8 cellular contexts compared by ENCODE assay signal in genomic region chr10:92517034-92517655, GRCh38. TPM values are rescaled to one million over a fixed set of nuclear protein-coding genes. Genes with fewer than 3 reads are reported as not detected.
DNase-seq lines count a peak whose midpoint lies in the region; ATAC-seq, FAIRE-seq and TF ChIP-seq lines count a peak whose summit lies in the region.

No MANE protein-coding gene starts in this region.

- H3K27ac ChIP-seq in CD4-positive, alpha-beta T cell (ENCODE audit: low read depth, low read length), result no peak overlapping the region
- H3K27ac ChIP-seq in SJSA1, result no peak overlapping the region
- H3K27ac ChIP-seq in gastroesophageal sphincter, result no peak overlapping the region

- peaks cover 37% of the 10 kb centered on the region for H3K36me3 Mint-ChIP-seq in CD4-positive, alpha-beta T cell (ENCODE audit: low read depth)

- TF ChIP-seq CTCF in CD4-positive, alpha-beta T cell (IDR thresholded peaks at IDR 0.05), result peak; percentile 77
- peak; percentile 73 to 86 (median 76) for TF ChIP-seq CTCF in gastroesophageal sphincter (IDR thresholded peaks at IDR 0.05)

- FAIRE-seq in urothelium cell line (lab: Jason Lieb, UNC), result no peak

- H3K27me3 ChIP-seq in CD4-positive, alpha-beta T cell (ENCODE audit: control insufficient read depth, insufficient read depth, low read length), result no peaks in the 10 kb centered on the region
- H3K27me3 ChIP-seq in SJSA1 (replicated peaks) (no peaks in the 10 kb centered on the region), gastroesophageal sphincter (no peaks in the 10 kb centered on the region)

- peak; percentile 98 for ATAC-seq in CD4-positive, alpha-beta T cell (ENCODE audit: poor library complexity)
- peak; percentile 67 for ATAC-seq in GM19372 (IDR thresholded peaks at IDR 0.05; ENCODE audit: low read depth, unreplicated experiment)
- ATAC-seq in gastroesophageal sphincter, result peak; percentile 73

- no peaks in the 10 kb centered on the region for H3K9me3 Mint-ChIP-seq in CD4-positive, alpha-beta T cell

- no peak for TF ChIP-seq POLR2A in gastroesophageal sphincter (IDR thresholded peaks at IDR 0.05)

- DNase-seq in CD4-positive, alpha-beta T cell, result peak; percentile 26 to 63 (median 54)
- peak; percentile 72 for DNase-seq in M059J (ENCODE audit: low read depth)
- peak; percentile 53 to 55 for DNase-seq in SJSA1 (ENCODE audit: low read depth in 1 of 2, low spot score in 2 of 2)
- DNase-seq in activated gamma-delta T cell treated with anti-CD3 and anti-CD28 coated beads, Interleukin-2, amount 50 U/mL, for 16 hours (ENCODE audit: low read depth), result peak; percentile 50
- DNase-seq in pons (ENCODE audit: low spot score), result peak; percentile 85
- peak; percentile 49 for DNase-seq in urothelium cell line (ENCODE audit: low spot score)

- no peak overlapping the region for H3K4me3 Mint-ChIP-seq in CD4-positive, alpha-beta T cell

- TF ChIP-seq EP300 in gastroesophageal sphincter (IDR thresholded peaks at IDR 0.05), result no peak

- POLR2A ChIA-PET in CD4-positive, alpha-beta T cell (lab: Charles Lee), result interaction anchor here (0.7 to 2.7 kb wide), 6 partner anchors 15 to 392 kb away, joined by 3 to 43 read pairs (median 4); partner anchors contain the start of genes IDE and KIF11

- CTCF ChIA-PET in CD4-positive, alpha-beta T cell (lab: Charles Lee), result interaction anchor here (0.5 to 5.0 kb wide), 13 partner anchors 8 to 370 kb away, joined by 3 to 108 read pairs (median 4); partner anchors contain the start of gene IDE

- no peaks in the 10 kb centered on the region for H3K9me3 ChIP-seq in CD4-positive, alpha-beta T cell (ENCODE audit: control insufficient read depth, low read length)
- no peaks in the 10 kb centered on the region for H3K9me3 ChIP-seq in SJSA1 (replicated peaks)
- H3K9me3 ChIP-seq in gastroesophageal sphincter, result no peaks in the 10 kb centered on the region

- H3K27me3 Mint-ChIP-seq in CD4-positive, alpha-beta T cell, result no peaks in the 10 kb centered on the region

- H3K27ac Mint-ChIP-seq in CD4-positive, alpha-beta T cell, result no peak overlapping the region

- H3K4me1 ChIP-seq in SJSA1 (replicated peaks) (no peaks in the 10 kb centered on the region), gastroesophageal sphincter (peaks cover 0 to 7% (median 0%) of the 10 kb centered on the region in 3 donors)

- H3K4me3 ChIP-seq in SJSA1 (no peak overlapping the region), gastroesophageal sphincter (no peak overlapping the region)

- WGBS in gastroesophageal sphincter (ENCODE audit: low coverage in 1 of 2), 2 donors, result 27 to 42% methylated on average over 3 of the region's 3 CpGs

- peaks cover 10% of the 10 kb centered on the region for H3K4me1 Mint-ChIP-seq in CD4-positive, alpha-beta T cell (ENCODE audit: low read depth)

- intact Hi-C loops in CD4-positive, alpha-beta T cell (cut with DNase I, micrococcal nuclease), result loop anchor here (1.0 to 2.0 kb wide), 4 partner anchors 57 to 363 kb away; partner anchors contain the start of gene IDE (in 2 of the 2)

- H3K36me3 ChIP-seq in SJSA1 (peaks cover 19% of the 10 kb centered on the region), gastroesophageal sphincter (peaks cover 0 to 42% of the 10 kb centered on the region in 2 donors)

RNA-seq across cellular contexts. Expression of gene IDE, which starts 56.7 kb away (rescaled TPM):
- total RNA-seq in CD4-positive, alpha-beta T cell, result 10 to 100 TPM; 15.2 to 17.8 TPM
- 18.3 and 28.3 TPM in 2 replicates for total RNA-seq in M059J (2014; rRNA removed; shearing (Covaris generic))
- 51.3 and 59.6 TPM in 2 replicates for total RNA-seq in SJSA1 (2014; rRNA removed; shearing (Covaris generic))
- total RNA-seq in gastroesophageal sphincter, result 10 to 100 TPM; 27.7 to 47.3 (median 41.2) TPM
